Comparison of ENCODE assay signal across 9 cellular contexts in genomic region chr5:36373527-36374086, GRCh38.
DNase-seq lines count a peak whose midpoint lies in the region; ATAC-seq and TF ChIP-seq lines count a peak whose summit lies in the region.
"Had no signal": no experiment of that assay in that cellular context is flagged by ENCODE, and none has a peak within 500 bp of the region (broad histone marks: within the 10 kb centered on the region; RNA-seq: fewer than 3 reads in every experiment).

No MANE protein-coding gene starts in this region.

- no peak for TF ChIP-seq POLR2A in spleen (IDR thresholded peaks at IDR 0.05)

- DNase-seq in EH (ENCODE audit: low read depth) (peak; percentile 79), RKO (ENCODE audit: low spot score) (peak; percentile 22), fibroblast of villous mesenchyme (ENCODE audit: low read depth) (peak; percentile 89), putamen (ENCODE audit: low spot score) (peak; percentile 24), NCI-H1417 treated with DMSO at 0.1 percent for 48 hours (lab: John Stamatoyannopoulos, UW) (no peak), spleen (no peak), type B pancreatic cell (ENCODE audit: extremely low spot score, unreplicated experiment) (no peak)

- H3K4me1 ChIP-seq in spleen, result peaks cover 0 to 16% (median 4%) of the 10 kb centered on the region in 6 donors

- no peaks in the 10 kb centered on the region for H3K9me3 Mint-ChIP-seq in type B pancreatic cell

- H3K27me3 Mint-ChIP-seq in type B pancreatic cell, result no peaks in the 10 kb centered on the region

- no peak overlapping the region for H3K27ac Mint-ChIP-seq in type B pancreatic cell

- TF ChIP-seq CTCF in fibroblast of villous mesenchyme (IDR thresholded peaks at IDR 0.05; ENCODE audit: insufficient read depth, low read depth, low read length) (no peak), spleen (IDR thresholded peaks at IDR 0.05 in 8 of 11, conservative IDR thresholded peaks at IDR 0.05 in 3 of 11) (no peak), type B pancreatic cell (conservative IDR thresholded peaks at IDR 0.05) (no peak)

- no peaks in the 10 kb centered on the region for H3K36me3 Mint-ChIP-seq in type B pancreatic cell

- WGBS in spleen, 5 donors, result 54 to 82% (median 70%) methylated on average over 8 of the region's 8 CpGs

- no peak overlapping the region for H3K4me3 Mint-ChIP-seq in type B pancreatic cell

- H3K4me1 Mint-ChIP-seq in type B pancreatic cell (ENCODE audit: unreplicated experiment), result no peaks in the 10 kb centered on the region

- intact Hi-C loops in spleen (cut with DNase I; ENCODE audit: low total_unique reads), result no loop called here

- H3K27ac ChIP-seq in spleen, result peak overlapping the region in 4 of 8 donors; percentile 17 to 56 (median 28)
- H3K27ac ChIP-seq: PC-9 had no signal

- no peaks in the 10 kb centered on the region for H3K27me3 ChIP-seq in spleen (replicated peaks in 1 of 7)

- H3K36me3 ChIP-seq in spleen, result no peaks in the 10 kb centered on the region

- ATAC-seq in HG03565 (IDR thresholded peaks at IDR 0.05; ENCODE audit: unreplicated experiment), result no peak

- H3K9me3 ChIP-seq in spleen, result peaks cover 0 to 5% (median 0%) of the 10 kb centered on the region in 8 donors

- H3K4me3 ChIP-seq in fibroblast of villous mesenchyme (ENCODE audit: low read depth, low read length) (no peak overlapping the region), spleen (no peak overlapping the region)
- H3K4me3 ChIP-seq: PC-9 had no signal

Comparison
In these comparisons a context has a peak if more than half of its experiments do, and no peak if none do; other contexts are left out.
1. DNase-seq: peak in EH (single experiment), RKO (single experiment), fibroblast of villous mesenchyme (single experiment) and putamen (single experiment); none in NCI-H1417 treated with DMSO at 0.1 percent for 48 hours (single experiment), spleen (single experiment) and type B pancreatic cell (single experiment).